Comparison of ENCODE assay signal across 1 cellular context in the genomic region with DNA sequence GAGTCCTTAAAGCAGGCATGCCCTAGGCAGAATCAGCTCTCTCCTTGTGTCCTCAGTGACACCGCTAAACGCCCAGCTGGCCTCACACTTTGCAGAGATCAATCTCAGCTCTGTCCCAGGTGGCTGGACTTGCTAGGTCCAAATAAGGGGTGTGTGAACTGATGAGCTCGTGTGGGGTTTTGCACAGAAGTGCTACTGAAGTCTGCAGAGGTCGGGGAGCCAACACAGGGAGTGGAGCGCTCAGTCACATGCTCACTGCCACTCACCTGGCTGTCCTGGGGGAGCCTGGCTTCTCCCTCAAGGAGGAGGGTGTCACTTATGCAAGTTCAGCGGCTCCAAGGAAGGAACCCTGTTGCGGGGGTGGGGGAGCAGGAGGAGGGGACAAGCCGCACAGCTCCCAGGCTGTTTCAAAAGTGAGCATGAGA.
TF ChIP-seq lines count a peak whose summit lies in the region.

No MANE protein-coding gene starts in this region.

TF ChIP-seq in H1, 55 proteins besides CTCF, POLR2A, EP300 and RAD21:
- TF ChIP-seq FOSL1 (IDR thresholded peaks at IDR 0.05; ENCODE audit: insufficient read depth, low read depth, low read length), result no peak
- TF ChIP-seq KDM4A (IDR thresholded peaks at IDR 0.05; ENCODE audit: low read depth, low read length, severe bottlenecking), result no peak
- no peak for TF ChIP-seq RFX5 (IDR thresholded peaks at IDR 0.05; ENCODE audit: borderline replicate concordance, low read depth, low read length)
- TF ChIP-seq, protein P1, sequence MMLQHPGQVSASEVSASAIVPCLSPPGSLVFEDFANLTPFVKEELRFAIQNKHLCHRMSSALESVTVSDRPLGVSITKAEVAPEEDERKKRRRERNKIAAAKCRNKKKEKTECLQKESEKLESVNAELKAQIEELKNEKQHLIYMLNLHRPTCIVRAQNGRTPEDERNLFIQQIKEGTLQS (IDR thresholded peaks at IDR 0.05; ENCODE audit: insufficient read depth, low read depth, low read length), result no peak
- TF ChIP-seq POU5F1 (IDR thresholded peaks at IDR 0.05; ENCODE audit: low read depth, low read length), result no peak
- no peak for TF ChIP-seq CREB1 (IDR thresholded peaks at IDR 0.05)
- TF ChIP-seq, protein P2, sequence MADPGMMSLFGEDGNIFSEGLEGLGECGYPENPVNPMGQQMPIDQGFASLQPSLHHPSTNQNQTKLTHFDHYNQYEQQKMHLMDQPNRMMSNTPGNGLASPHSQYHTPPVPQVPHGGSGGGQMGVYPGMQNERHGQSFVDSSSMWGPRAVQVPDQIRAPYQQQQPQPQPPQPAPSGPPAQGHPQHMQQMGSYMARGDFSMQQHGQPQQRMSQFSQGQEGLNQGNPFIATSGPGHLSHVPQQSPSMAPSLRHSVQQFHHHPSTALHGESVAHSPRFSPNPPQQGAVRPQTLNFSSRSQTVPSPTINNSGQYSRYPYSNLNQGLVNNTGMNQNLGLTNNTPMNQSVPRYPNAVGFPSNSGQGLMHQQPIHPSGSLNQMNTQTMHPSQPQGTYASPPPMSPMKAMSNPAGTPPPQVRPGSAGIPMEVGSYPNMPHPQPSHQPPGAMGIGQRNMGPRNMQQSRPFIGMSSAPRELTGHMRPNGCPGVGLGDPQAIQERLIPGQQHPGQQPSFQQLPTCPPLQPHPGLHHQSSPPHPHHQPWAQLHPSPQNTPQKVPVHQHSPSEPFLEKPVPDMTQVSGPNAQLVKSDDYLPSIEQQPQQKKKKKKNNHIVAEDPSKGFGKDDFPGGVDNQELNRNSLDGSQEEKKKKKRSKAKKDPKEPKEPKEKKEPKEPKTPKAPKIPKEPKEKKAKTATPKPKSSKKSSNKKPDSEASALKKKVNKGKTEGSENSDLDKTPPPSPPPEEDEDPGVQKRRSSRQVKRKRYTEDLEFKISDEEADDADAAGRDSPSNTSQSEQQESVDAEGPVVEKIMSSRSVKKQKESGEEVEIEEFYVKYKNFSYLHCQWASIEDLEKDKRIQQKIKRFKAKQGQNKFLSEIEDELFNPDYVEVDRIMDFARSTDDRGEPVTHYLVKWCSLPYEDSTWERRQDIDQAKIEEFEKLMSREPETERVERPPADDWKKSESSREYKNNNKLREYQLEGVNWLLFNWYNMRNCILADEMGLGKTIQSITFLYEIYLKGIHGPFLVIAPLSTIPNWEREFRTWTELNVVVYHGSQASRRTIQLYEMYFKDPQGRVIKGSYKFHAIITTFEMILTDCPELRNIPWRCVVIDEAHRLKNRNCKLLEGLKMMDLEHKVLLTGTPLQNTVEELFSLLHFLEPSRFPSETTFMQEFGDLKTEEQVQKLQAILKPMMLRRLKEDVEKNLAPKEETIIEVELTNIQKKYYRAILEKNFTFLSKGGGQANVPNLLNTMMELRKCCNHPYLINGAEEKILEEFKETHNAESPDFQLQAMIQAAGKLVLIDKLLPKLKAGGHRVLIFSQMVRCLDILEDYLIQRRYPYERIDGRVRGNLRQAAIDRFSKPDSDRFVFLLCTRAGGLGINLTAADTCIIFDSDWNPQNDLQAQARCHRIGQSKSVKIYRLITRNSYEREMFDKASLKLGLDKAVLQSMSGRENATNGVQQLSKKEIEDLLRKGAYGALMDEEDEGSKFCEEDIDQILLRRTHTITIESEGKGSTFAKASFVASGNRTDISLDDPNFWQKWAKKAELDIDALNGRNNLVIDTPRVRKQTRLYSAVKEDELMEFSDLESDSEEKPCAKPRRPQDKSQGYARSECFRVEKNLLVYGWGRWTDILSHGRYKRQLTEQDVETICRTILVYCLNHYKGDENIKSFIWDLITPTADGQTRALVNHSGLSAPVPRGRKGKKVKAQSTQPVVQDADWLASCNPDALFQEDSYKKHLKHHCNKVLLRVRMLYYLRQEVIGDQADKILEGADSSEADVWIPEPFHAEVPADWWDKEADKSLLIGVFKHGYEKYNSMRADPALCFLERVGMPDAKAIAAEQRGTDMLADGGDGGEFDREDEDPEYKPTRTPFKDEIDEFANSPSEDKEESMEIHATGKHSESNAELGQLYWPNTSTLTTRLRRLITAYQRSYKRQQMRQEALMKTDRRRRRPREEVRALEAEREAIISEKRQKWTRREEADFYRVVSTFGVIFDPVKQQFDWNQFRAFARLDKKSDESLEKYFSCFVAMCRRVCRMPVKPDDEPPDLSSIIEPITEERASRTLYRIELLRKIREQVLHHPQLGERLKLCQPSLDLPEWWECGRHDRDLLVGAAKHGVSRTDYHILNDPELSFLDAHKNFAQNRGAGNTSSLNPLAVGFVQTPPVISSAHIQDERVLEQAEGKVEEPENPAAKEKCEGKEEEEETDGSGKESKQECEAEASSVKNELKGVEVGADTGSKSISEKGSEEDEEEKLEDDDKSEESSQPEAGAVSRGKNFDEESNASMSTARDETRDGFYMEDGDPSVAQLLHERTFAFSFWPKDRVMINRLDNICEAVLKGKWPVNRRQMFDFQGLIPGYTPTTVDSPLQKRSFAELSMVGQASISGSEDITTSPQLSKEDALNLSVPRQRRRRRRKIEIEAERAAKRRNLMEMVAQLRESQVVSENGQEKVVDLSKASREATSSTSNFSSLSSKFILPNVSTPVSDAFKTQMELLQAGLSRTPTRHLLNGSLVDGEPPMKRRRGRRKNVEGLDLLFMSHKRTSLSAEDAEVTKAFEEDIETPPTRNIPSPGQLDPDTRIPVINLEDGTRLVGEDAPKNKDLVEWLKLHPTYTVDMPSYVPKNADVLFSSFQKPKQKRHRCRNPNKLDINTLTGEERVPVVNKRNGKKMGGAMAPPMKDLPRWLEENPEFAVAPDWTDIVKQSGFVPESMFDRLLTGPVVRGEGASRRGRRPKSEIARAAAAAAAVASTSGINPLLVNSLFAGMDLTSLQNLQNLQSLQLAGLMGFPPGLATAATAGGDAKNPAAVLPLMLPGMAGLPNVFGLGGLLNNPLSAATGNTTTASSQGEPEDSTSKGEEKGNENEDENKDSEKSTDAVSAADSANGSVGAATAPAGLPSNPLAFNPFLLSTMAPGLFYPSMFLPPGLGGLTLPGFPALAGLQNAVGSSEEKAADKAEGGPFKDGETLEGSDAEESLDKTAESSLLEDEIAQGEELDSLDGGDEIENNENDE (IDR thresholded peaks at IDR 0.05; ENCODE audit: insufficient replicate concordance, low read length), result no peak
- TF ChIP-seq TAF1 (IDR thresholded peaks at IDR 0.05; ENCODE audit: low read depth, low read length), result no peak
- no peak for TF ChIP-seq GTF2F1 (IDR thresholded peaks at IDR 0.05; ENCODE audit: borderline replicate concordance, low read depth, low read length)
- no peak for TF ChIP-seq SP4 (IDR thresholded peaks at IDR 0.05; ENCODE audit: low read length)
- no peak for TF ChIP-seq RNF2 (IDR thresholded peaks at IDR 0.05; ENCODE audit: borderline replicate concordance, low read depth, low read length, missing control alignments, poor library complexity, severe bottlenecking)
- no peak for TF ChIP-seq SP1 (IDR thresholded peaks at IDR 0.05; ENCODE audit: low read depth, low read length)
- no peak for TF ChIP-seq SIX5 (IDR thresholded peaks at IDR 0.05; ENCODE audit: low read depth, low read length)
- no peak for TF ChIP-seq NANOG (IDR thresholded peaks at IDR 0.05; ENCODE audit: insufficient read depth, low read depth, low read length, poor library complexity, severe bottlenecking)
- no peak for TF ChIP-seq HDAC2 (IDR thresholded peaks at IDR 0.05; ENCODE audit: borderline replicate concordance in 1 of 2, low read depth in 2 of 2, low read length in 2 of 2)
- no peak for TF ChIP-seq EGR1 (IDR thresholded peaks at IDR 0.05; ENCODE audit: borderline replicate concordance, low read depth, low read length)
- no peak for TF ChIP-seq BCL11A (IDR thresholded peaks at IDR 0.05; ENCODE audit: low read depth in 2 of 2, low read length in 2 of 2)
- TF ChIP-seq CBX5 (IDR thresholded peaks at IDR 0.05; ENCODE audit: low read depth, low read length), result no peak
- no peak for TF ChIP-seq TCF12 (IDR thresholded peaks at IDR 0.05; ENCODE audit: low read depth, low read length)
- no peak for TF ChIP-seq EZH2 (IDR thresholded peaks at IDR 0.05; ENCODE audit: low read depth, low read length, severe bottlenecking)
